In genomic region chr22:20243176-20243544, GRCh38 we compare ENCODE assay signal across 1 cellular context.
TF ChIP-seq lines count a peak whose summit lies in the region.

No MANE protein-coding gene starts in this region.

TF ChIP-seq in HepG2, 621 proteins besides CTCF, POLR2A, EP300 and RAD21 (continued from another document):
- TF ChIP-seq, protein P1, sequence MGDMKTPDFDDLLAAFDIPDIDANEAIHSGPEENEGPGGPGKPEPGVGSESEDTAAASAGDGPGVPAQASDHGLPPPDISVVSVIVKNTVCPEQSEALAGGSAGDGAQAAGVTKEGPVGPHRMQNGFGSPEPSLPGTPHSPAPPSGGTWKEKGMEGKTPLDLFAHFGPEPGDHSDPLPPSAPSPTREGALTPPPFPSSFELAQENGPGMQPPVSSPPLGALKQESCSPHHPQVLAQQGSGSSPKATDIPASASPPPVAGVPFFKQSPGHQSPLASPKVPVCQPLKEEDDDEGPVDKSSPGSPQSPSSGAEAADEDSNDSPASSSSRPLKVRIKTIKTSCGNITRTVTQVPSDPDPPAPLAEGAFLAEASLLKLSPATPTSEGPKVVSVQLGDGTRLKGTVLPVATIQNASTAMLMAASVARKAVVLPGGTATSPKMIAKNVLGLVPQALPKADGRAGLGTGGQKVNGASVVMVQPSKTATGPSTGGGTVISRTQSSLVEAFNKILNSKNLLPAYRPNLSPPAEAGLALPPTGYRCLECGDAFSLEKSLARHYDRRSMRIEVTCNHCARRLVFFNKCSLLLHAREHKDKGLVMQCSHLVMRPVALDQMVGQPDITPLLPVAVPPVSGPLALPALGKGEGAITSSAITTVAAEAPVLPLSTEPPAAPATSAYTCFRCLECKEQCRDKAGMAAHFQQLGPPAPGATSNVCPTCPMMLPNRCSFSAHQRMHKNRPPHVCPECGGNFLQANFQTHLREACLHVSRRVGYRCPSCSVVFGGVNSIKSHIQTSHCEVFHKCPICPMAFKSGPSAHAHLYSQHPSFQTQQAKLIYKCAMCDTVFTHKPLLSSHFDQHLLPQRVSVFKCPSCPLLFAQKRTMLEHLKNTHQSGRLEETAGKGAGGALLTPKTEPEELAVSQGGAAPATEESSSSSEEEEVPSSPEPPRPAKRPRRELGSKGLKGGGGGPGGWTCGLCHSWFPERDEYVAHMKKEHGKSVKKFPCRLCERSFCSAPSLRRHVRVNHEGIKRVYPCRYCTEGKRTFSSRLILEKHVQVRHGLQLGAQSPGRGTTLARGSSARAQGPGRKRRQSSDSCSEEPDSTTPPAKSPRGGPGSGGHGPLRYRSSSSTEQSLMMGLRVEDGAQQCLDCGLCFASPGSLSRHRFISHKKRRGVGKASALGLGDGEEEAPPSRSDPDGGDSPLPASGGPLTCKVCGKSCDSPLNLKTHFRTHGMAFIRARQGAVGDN (CRISPR knock-in tag; IDR thresholded peaks at IDR 0.05) = no peak
- TF ChIP-seq, protein P2, sequence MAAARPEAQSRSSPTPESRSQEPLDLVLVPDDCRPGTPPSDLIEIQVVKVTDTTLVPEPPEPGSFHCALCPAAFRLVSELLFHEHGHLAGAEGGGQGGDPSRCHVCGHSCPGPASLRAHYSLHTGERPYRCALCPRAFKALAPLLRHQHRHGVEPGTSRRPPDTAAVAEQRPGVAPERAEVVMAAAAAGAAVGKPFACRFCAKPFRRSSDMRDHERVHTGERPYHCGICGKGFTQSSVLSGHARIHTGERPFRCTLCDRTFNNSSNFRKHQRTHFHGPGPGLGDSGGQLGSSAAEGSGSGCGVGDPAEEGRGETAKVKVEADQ (CRISPR knock-in tag; IDR thresholded peaks at IDR 0.05; ENCODE audit: borderline replicate concordance) = no peak
- TF ChIP-seq ZNF446 (CRISPR knock-in tag; IDR thresholded peaks at IDR 0.05) (no peak), ZFP36 (IDR thresholded peaks at IDR 0.05; ENCODE audit: borderline replicate concordance, low read depth, low read length, partially characterized antibody) (no peak), CHD4 (IDR thresholded peaks at IDR 0.05; ENCODE audit: borderline replicate concordance, low read length) (no peak), ZMAT5 (CRISPR knock-in tag; IDR thresholded peaks at IDR 0.05; ENCODE audit: borderline replicate concordance, low read depth) (no peak), SMAD9 (CRISPR knock-in tag; IDR thresholded peaks at IDR 0.05) (no peak), HOXA9 (CRISPR knock-in tag; IDR thresholded peaks at IDR 0.05; ENCODE audit: borderline replicate concordance) (no peak), ZNF614 (CRISPR knock-in tag; IDR thresholded peaks at IDR 0.05; ENCODE audit: borderline replicate concordance) (no peak), KAT2B (IDR thresholded peaks at IDR 0.05; ENCODE audit: borderline replicate concordance, low read depth, low read length) (no peak), ZNF124 (CRISPR knock-in tag; IDR thresholded peaks at IDR 0.05) (no peak)
